In the genomic region with DNA sequence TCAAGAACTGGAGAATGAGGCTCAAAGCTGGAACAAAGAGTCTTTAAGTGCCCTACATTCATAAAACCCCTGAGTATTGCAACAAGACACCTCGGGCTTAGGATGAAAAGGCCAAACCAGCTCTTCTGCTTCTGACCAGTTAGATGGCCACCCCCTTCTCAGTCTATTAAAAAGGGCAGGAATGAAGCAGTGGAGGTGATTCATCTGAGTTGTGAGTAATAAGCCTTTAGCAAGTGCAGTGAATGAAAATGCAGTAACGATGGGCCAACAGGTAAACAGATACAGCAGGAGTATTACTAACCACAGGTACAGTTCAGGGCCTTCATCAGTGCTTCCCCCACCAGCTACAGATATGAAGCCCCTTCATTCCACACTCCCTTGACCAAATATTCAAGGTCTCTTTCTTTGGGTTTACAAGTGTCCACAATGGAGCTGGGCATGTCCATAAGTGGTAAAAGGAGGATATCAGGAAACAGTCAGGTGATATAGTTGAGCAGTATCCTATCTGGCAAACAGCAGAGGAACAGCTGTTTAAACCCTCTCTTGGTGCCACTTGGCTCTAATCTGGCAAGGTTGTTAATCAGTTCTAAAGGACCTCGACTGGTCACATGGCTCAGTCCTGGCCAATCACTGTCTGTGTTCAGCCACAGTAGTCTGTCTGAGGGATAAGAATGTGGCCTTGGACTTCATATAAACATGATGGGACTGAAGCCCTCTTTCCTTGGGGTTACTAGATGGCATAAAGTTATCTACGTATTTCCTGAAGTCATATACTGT, we compare ENCODE assay signal across 2 cellular contexts.
TF ChIP-seq lines count a peak whose summit lies in the region.

No MANE protein-coding gene starts in this region.

TF ChIP-seq in HCT116, 20 proteins besides CTCF, POLR2A, EP300 and RAD21 (continued from another document):
- TF ChIP-seq, protein P1, sequence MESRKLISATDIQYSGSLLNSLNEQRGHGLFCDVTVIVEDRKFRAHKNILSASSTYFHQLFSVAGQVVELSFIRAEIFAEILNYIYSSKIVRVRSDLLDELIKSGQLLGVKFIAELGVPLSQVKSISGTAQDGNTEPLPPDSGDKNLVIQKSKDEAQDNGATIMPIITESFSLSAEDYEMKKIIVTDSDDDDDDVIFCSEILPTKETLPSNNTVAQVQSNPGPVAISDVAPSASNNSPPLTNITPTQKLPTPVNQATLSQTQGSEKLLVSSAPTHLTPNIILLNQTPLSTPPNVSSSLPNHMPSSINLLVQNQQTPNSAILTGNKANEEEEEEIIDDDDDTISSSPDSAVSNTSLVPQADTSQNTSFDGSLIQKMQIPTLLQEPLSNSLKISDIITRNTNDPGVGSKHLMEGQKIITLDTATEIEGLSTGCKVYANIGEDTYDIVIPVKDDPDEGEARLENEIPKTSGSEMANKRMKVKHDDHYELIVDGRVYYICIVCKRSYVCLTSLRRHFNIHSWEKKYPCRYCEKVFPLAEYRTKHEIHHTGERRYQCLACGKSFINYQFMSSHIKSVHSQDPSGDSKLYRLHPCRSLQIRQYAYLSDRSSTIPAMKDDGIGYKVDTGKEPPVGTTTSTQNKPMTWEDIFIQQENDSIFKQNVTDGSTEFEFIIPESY (IDR thresholded peaks at IDR 0.05; ENCODE audit: extremely low read depth, insufficient replicate concordance, low read length) = no peak
- no peak for TF ChIP-seq EZH2phosphoT487 (IDR thresholded peaks at IDR 0.05; ENCODE audit: borderline replicate concordance)
- peak; percentile 90; the same call in 1 of the 2 replicates for TF ChIP-seq CBX3 (IDR thresholded peaks at IDR 0.05; ENCODE audit: low read depth)
- no peak for TF ChIP-seq ZFX (IDR thresholded peaks at IDR 0.05)
- peak; percentile 80 for TF ChIP-seq JUND (IDR thresholded peaks at IDR 0.05)
- TF ChIP-seq TCF7L2 (IDR thresholded peaks at IDR 0.05; ENCODE audit: borderline replicate concordance, extremely low read depth, insufficient read depth, insufficient read length) = no peak
- TF ChIP-seq YY1 (IDR thresholded peaks at IDR 0.05; ENCODE audit: extremely low read depth, insufficient replicate concordance, low read depth, low read length) = no peak
- TF ChIP-seq CEBPB (IDR thresholded peaks at IDR 0.05; ENCODE audit: low read depth) = 0 out of 2 replicates have a peak, but pooled peaks have one; percentile 34
- no peak for TF ChIP-seq SIN3A (IDR thresholded peaks at IDR 0.05; ENCODE audit: low read depth)
- TF ChIP-seq, protein P2, sequence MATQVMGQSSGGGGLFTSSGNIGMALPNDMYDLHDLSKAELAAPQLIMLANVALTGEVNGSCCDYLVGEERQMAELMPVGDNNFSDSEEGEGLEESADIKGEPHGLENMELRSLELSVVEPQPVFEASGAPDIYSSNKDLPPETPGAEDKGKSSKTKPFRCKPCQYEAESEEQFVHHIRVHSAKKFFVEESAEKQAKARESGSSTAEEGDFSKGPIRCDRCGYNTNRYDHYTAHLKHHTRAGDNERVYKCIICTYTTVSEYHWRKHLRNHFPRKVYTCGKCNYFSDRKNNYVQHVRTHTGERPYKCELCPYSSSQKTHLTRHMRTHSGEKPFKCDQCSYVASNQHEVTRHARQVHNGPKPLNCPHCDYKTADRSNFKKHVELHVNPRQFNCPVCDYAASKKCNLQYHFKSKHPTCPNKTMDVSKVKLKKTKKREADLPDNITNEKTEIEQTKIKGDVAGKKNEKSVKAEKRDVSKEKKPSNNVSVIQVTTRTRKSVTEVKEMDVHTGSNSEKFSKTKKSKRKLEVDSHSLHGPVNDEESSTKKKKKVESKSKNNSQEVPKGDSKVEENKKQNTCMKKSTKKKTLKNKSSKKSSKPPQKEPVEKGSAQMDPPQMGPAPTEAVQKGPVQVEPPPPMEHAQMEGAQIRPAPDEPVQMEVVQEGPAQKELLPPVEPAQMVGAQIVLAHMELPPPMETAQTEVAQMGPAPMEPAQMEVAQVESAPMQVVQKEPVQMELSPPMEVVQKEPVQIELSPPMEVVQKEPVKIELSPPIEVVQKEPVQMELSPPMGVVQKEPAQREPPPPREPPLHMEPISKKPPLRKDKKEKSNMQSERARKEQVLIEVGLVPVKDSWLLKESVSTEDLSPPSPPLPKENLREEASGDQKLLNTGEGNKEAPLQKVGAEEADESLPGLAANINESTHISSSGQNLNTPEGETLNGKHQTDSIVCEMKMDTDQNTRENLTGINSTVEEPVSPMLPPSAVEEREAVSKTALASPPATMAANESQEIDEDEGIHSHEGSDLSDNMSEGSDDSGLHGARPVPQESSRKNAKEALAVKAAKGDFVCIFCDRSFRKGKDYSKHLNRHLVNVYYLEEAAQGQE (IDR thresholded peaks at IDR 0.05; ENCODE audit: low read depth) = no peak
- TF ChIP-seq, protein P3, sequence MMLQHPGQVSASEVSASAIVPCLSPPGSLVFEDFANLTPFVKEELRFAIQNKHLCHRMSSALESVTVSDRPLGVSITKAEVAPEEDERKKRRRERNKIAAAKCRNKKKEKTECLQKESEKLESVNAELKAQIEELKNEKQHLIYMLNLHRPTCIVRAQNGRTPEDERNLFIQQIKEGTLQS (IDR thresholded peaks at IDR 0.05) = no peak
- TF ChIP-seq FOSL1 (IDR thresholded peaks at IDR 0.05; ENCODE audit: low read depth) = peak; percentile 67
- TF ChIP-seq ZNF274 (IDR thresholded peaks at IDR 0.05; ENCODE audit: low read depth, low read length) = no peak
- TF ChIP-seq SRF (IDR thresholded peaks at IDR 0.05; ENCODE audit: low read depth) = peak; percentile 33; the same call in 1 of the 2 replicates

TF ChIP-seq in WTC11, 78 proteins besides CTCF, POLR2A, EP300 and RAD21 (continued from another document):
- TF ChIP-seq ELF4 (CRISPR knock-in tag; IDR thresholded peaks at IDR 0.05; ENCODE audit: low read depth) = no peak
- no peak for TF ChIP-seq ETV6 (CRISPR knock-in tag; IDR thresholded peaks at IDR 0.05)
- no peak for TF ChIP-seq ESRRA (CRISPR knock-in tag; IDR thresholded peaks at IDR 0.05; ENCODE audit: borderline replicate concordance)
- TF ChIP-seq, protein P4, sequence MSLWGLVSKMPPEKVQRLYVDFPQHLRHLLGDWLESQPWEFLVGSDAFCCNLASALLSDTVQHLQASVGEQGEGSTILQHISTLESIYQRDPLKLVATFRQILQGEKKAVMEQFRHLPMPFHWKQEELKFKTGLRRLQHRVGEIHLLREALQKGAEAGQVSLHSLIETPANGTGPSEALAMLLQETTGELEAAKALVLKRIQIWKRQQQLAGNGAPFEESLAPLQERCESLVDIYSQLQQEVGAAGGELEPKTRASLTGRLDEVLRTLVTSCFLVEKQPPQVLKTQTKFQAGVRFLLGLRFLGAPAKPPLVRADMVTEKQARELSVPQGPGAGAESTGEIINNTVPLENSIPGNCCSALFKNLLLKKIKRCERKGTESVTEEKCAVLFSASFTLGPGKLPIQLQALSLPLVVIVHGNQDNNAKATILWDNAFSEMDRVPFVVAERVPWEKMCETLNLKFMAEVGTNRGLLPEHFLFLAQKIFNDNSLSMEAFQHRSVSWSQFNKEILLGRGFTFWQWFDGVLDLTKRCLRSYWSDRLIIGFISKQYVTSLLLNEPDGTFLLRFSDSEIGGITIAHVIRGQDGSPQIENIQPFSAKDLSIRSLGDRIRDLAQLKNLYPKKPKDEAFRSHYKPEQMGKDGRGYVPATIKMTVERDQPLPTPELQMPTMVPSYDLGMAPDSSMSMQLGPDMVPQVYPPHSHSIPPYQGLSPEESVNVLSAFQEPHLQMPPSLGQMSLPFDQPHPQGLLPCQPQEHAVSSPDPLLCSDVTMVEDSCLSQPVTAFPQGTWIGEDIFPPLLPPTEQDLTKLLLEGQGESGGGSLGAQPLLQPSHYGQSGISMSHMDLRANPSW (CRISPR knock-in tag; conservative IDR thresholded peaks at IDR 0.05; ENCODE audit: low read depth) = no peak
- TF ChIP-seq, protein P5, sequence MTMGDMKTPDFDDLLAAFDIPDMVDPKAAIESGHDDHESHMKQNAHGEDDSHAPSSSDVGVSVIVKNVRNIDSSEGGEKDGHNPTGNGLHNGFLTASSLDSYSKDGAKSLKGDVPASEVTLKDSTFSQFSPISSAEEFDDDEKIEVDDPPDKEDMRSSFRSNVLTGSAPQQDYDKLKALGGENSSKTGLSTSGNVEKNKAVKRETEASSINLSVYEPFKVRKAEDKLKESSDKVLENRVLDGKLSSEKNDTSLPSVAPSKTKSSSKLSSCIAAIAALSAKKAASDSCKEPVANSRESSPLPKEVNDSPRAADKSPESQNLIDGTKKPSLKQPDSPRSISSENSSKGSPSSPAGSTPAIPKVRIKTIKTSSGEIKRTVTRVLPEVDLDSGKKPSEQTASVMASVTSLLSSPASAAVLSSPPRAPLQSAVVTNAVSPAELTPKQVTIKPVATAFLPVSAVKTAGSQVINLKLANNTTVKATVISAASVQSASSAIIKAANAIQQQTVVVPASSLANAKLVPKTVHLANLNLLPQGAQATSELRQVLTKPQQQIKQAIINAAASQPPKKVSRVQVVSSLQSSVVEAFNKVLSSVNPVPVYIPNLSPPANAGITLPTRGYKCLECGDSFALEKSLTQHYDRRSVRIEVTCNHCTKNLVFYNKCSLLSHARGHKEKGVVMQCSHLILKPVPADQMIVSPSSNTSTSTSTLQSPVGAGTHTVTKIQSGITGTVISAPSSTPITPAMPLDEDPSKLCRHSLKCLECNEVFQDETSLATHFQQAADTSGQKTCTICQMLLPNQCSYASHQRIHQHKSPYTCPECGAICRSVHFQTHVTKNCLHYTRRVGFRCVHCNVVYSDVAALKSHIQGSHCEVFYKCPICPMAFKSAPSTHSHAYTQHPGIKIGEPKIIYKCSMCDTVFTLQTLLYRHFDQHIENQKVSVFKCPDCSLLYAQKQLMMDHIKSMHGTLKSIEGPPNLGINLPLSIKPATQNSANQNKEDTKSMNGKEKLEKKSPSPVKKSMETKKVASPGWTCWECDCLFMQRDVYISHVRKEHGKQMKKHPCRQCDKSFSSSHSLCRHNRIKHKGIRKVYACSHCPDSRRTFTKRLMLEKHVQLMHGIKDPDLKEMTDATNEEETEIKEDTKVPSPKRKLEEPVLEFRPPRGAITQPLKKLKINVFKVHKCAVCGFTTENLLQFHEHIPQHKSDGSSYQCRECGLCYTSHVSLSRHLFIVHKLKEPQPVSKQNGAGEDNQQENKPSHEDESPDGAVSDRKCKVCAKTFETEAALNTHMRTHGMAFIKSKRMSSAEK (CRISPR knock-in tag; IDR thresholded peaks at IDR 0.05; ENCODE audit: borderline replicate concordance) = no peak
